In the genomic region with DNA sequence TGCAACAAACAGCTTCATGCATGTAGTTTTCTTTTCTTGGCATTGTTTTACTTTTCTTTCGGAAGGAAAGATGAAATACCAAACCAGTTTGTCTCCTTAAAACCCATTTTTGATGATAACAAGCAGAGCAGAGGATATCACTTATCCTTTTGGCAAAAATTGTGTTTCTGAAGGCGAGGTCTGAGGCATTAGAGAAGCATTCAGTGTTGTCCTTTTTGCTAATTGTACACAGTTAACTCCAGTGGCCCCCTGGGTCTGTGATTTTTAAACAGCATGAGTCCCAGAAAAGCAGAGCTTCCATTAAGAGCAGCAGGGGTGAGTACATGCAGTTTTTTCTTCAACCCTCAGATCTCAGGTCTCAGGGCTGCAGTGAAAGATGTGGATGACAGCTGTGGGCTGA, we compare ENCODE assay signal across 16 cellular contexts. TPM values are rescaled to one million over a fixed set of nuclear protein-coding genes. Genes with fewer than 3 reads are reported as not detected.
DNase-seq lines count a peak whose midpoint lies in the region; ATAC-seq and TF ChIP-seq lines count a peak whose summit lies in the region.
"Had no signal": no experiment of that assay in that cellular context is flagged by ENCODE, and none has a peak within 500 bp of the region (broad histone marks: within the 10 kb centered on the region; RNA-seq: fewer than 3 reads in every experiment).

No MANE protein-coding gene starts in this region.

- TF ChIP-seq CTCF in cardiac muscle cell (IDR thresholded peaks at IDR 0.05; ENCODE audit: low read depth, low read length): no peak
- TF ChIP-seq CTCF in fibroblast of the aortic adventitia (IDR thresholded peaks at IDR 0.05; ENCODE audit: insufficient read depth, low read length): no peak
- TF ChIP-seq CTCF in type B pancreatic cell (conservative IDR thresholded peaks at IDR 0.05): no peak

- no peak overlapping the region for H3K4me3 ChIP-seq in cardiac muscle cell
- H3K4me3 ChIP-seq in fibroblast of the aortic adventitia (ENCODE audit: low read depth, low read length): peak overlapping the region; percentile 16
- H3K4me3 ChIP-seq: left lung, thyroid gland had no signal

- peaks cover 5% of the 10 kb centered on the region for H3K9me3 Mint-ChIP-seq in type B pancreatic cell

- DNase-seq in cardiac muscle cell (ENCODE audit: low read depth in 1 of 2, low spot score in 1 of 2): peak; percentile 37 to 38
- no peak for DNase-seq in Right ventricle myocardium superior
- DNase-seq in NCI-H69 (lab: John Stamatoyannopoulos, UW): peak; percentile 98
- DNase-seq in fibroblast of the aortic adventitia (ENCODE audit: low read depth): peak; percentile 44
- DNase-seq in type B pancreatic cell (ENCODE audit: extremely low spot score, unreplicated experiment): no peak
- no peak for DNase-seq in SHP77 (lab: John Stamatoyannopoulos, UW)
- DNase-seq in occipital lobe (lab: John Stamatoyannopoulos, UW): no peak
- no peak for DNase-seq in NCI-H1105 (lab: John Stamatoyannopoulos, UW)
- DNase-seq: activated gamma-delta T cell treated with Interleukin-2 at 50 U/mL for 16 hours, BE2C, cortex of kidney, left lung, NCI-H187 treated with DMSO at 0.1 percent for 48 hours, thyroid gland, WERI-Rb-1 had no signal

- no peaks in the 10 kb centered on the region for H3K27me3 ChIP-seq in cardiac muscle cell
- H3K27me3 ChIP-seq: BE2C, left lung, thyroid gland had no signal

- intact Hi-C loops in Right ventricle myocardium superior (cut with DNase I): no loop called here

- H3K4me1 Mint-ChIP-seq in type B pancreatic cell (ENCODE audit: unreplicated experiment): peaks cover 25% of the 10 kb centered on the region

- H3K27ac ChIP-seq in cardiac muscle cell: peak overlapping the region; percentile 35
- H3K27ac ChIP-seq: left lung, RWPE1, thyroid gland, WERI-Rb-1 had no signal

- ATAC-seq in Right ventricle myocardium superior (ENCODE audit: poor library complexity): no peak
- ATAC-seq: left lung had no signal

- H3K9me3 ChIP-seq in cardiac muscle cell (ENCODE audit: low read depth): no peaks in the 10 kb centered on the region
- H3K9me3 ChIP-seq: BE2C, left lung, thyroid gland had no signal

- H3K36me3 ChIP-seq in cardiac muscle cell: no peaks in the 10 kb centered on the region
- H3K36me3 ChIP-seq: BE2C, left lung, thyroid gland, WERI-Rb-1 had no signal

- H3K27me3 Mint-ChIP-seq in type B pancreatic cell: no peaks in the 10 kb centered on the region

- peaks cover 15% of the 10 kb centered on the region for H3K4me1 ChIP-seq in cardiac muscle cell (ENCODE audit: low read depth)
- H3K4me1 ChIP-seq: BE2C, thyroid gland had no signal

- H3K27ac Mint-ChIP-seq in type B pancreatic cell: no peak overlapping the region

- peak overlapping the region; percentile 25 for H3K4me3 Mint-ChIP-seq in type B pancreatic cell

- peaks cover 5% of the 10 kb centered on the region for H3K36me3 Mint-ChIP-seq in type B pancreatic cell

RNA-seq across cellular contexts. Expression of gene TTC39C, which starts 41.3 kb away (rescaled TPM):
- total RNA-seq in cardiac muscle cell (6.0 and 6.9 TPM in 2 replicates), Right ventricle myocardium superior (3.3 TPM), fibroblast of the aortic adventitia (ENCODE audit: low replicate concordance) (51.8 and 59.4 TPM in 2 replicates), type B pancreatic cell (ENCODE audit: low replicate concordance) (15.0 and 21.6 TPM in 2 replicates), occipital lobe (41.5 TPM)
- polyA plus RNA-seq in cardiac muscle cell: 3.0 and 4.1 TPM in 2 replicates

Comparison
In these comparisons a context has a peak if more than half of its experiments do, and no peak if none do; other contexts are left out.
1. DNase-seq: peak in cardiac muscle cell (2 of 2), NCI-H69 (single experiment) and fibroblast of the aortic adventitia (single experiment); none in Right ventricle myocardium superior (single experiment), type B pancreatic cell (single experiment), SHP77 (0 of 2), occipital lobe (single experiment) and NCI-H1105 (single experiment).